In genomic region chr1:180181048-180181447, GRCh38 we compare ENCODE assay signal across 9 cellular contexts. TPM values are rescaled to one million over a fixed set of nuclear protein-coding genes. Genes with fewer than 3 reads are reported as not detected.
DNase-seq lines count a peak whose midpoint lies in the region; FAIRE-seq and TF ChIP-seq lines count a peak whose summit lies in the region.
"Had no signal": no experiment of that assay in that cellular context is flagged by ENCODE, and none has a peak within 500 bp of the region (broad histone marks: within the 10 kb centered on the region; RNA-seq: fewer than 3 reads in every experiment).

No MANE protein-coding gene starts in this region.

- H2AFZ ChIP-seq in KMS-11 (ENCODE audit: low read depth) (no peak overlapping the region), astrocyte (ENCODE audit: low read depth, low read length) (no peak overlapping the region)

- H3K36me3 ChIP-seq in KMS-11 (ENCODE audit: insufficient read depth) = no peaks in the 10 kb centered on the region
- H3K36me3 ChIP-seq in astrocyte (ENCODE audit: insufficient read depth, low read length) = peaks cover 18% of the 10 kb centered on the region

- H4K20me1 ChIP-seq in KMS-11 (ENCODE audit: insufficient read depth) (no peaks in the 10 kb centered on the region), astrocyte (ENCODE audit: insufficient read depth, low read length) (peaks cover 10% of the 10 kb centered on the region)

- peaks cover 5% of the 10 kb centered on the region for H3K36me3 Mint-ChIP-seq in activated CD4-positive, alpha-beta T cell treated with anti-CD3 and anti-CD28 coated beads, Interleukin-2, amount 10 ng/mL, durations not matched to agents 24 days and 14 days (ENCODE audit: low read depth)
- H3K36me3 Mint-ChIP-seq in astrocyte (ENCODE audit: low read depth, unreplicated experiment) (peaks cover 14% of the 10 kb centered on the region), nephron progenitor cell (ENCODE audit: low read depth) (peaks cover 14% of the 10 kb centered on the region)

- TF ChIP-seq CTCF in KMS-11 (conservative IDR thresholded peaks at IDR 0.05; ENCODE audit: low read depth, low read length) (peak; percentile 74), astrocyte (IDR thresholded peaks at IDR 0.05; ENCODE audit: insufficient read depth, low read depth, low read length) (peak; percentile 18), nephron progenitor cell (IDR thresholded peaks at IDR 0.05) (peak; percentile 37)

- H3K4me3 ChIP-seq in KMS-11 (IDR thresholded peaks at IDR 0.05; ENCODE audit: insufficient read depth, low read depth, low read length) (no peak overlapping the region), astrocyte (ENCODE audit: insufficient read depth, low read depth, low read length) (no peak overlapping the region)

- no peak for FAIRE-seq in astrocyte (lab: Jason Lieb, UNC)

- H3K9me3 ChIP-seq in astrocyte (ENCODE audit: insufficient read depth, low read depth, low read length) = no peaks in the 10 kb centered on the region

- peak; percentile 66 for DNase-seq in activated CD4-positive, alpha-beta T cell treated with anti-CD3 and anti-CD28 coated beads, Interleukin-2, amount 10 ng/mL, durations not matched to agents 24 days and 14 days
- DNase-seq in activated CD4-positive, alpha-beta T cell treated with anti-CD3 and anti-CD28 coated beads, Interleukin-2, amount 50 U/mL, for 1 hour = no peak
- no peak for DNase-seq in astrocyte (ENCODE audit: low read depth)
- peak; percentile 30 for DNase-seq in nephron progenitor cell
- no peak for DNase-seq in mucosa of gallbladder (ENCODE audit: low spot score)
- DNase-seq in OCI-M2 (lab: John Stamatoyannopoulos, UW; ENCODE audit: unreplicated experiment) = no peak
- DNase-seq in iPS-NIHi11 (ENCODE audit: low spot score) = no peak

- H3K27ac ChIP-seq in KMS-11 (no peak overlapping the region), astrocyte (ENCODE audit: low read depth, low read length) (no peak overlapping the region)

- H3K9ac ChIP-seq in KMS-11 (no peak overlapping the region), astrocyte (ENCODE audit: low read length) (no peak overlapping the region)

- no peak overlapping the region for H3K4me3 Mint-ChIP-seq in activated CD4-positive, alpha-beta T cell treated with anti-CD3 and anti-CD28 coated beads, Interleukin-2, amount 10 ng/mL, durations not matched to agents 24 days and 14 days
- no peak overlapping the region for H3K4me3 Mint-ChIP-seq in astrocyte (ENCODE audit: unreplicated experiment)
- no peak overlapping the region for H3K4me3 Mint-ChIP-seq in nephron progenitor cell

- intact Hi-C loops in activated CD4-positive, alpha-beta T cell treated with anti-CD3 and anti-CD28 coated beads, Interleukin-2, amount 10 ng/mL, durations not matched to agents 24 days and 14 days (cut with micrococcal nuclease) = no loop called here

- H3K27me3 ChIP-seq in KMS-11 (ENCODE audit: insufficient read depth, low read depth) = no peaks in the 10 kb centered on the region
- no peaks in the 10 kb centered on the region for H3K27me3 ChIP-seq in astrocyte (ENCODE audit: insufficient read depth, low read length)

- H3K79me2 ChIP-seq in KMS-11 (ENCODE audit: insufficient read depth, low read depth) (no peaks in the 10 kb centered on the region), astrocyte (ENCODE audit: insufficient read depth, low read length) (no peaks in the 10 kb centered on the region)

- H3K4me2 ChIP-seq in KMS-11 (no peak overlapping the region), astrocyte (ENCODE audit: low read length) (no peak overlapping the region)

- H3K4me1 ChIP-seq in KMS-11 (ENCODE audit: low read depth, poor library complexity, severe bottlenecking) = no peaks in the 10 kb centered on the region
- H3K4me1 ChIP-seq in astrocyte (ENCODE audit: insufficient read depth, low read length) = no peaks in the 10 kb centered on the region

- no peaks in the 10 kb centered on the region for H3K27me3 Mint-ChIP-seq in activated CD4-positive, alpha-beta T cell treated with anti-CD3 and anti-CD28 coated beads, Interleukin-2, amount 10 ng/mL, durations not matched to agents 24 days and 14 days
- H3K27me3 Mint-ChIP-seq in astrocyte (ENCODE audit: low read depth, unreplicated experiment) (no peaks in the 10 kb centered on the region), nephron progenitor cell (ENCODE audit: low read depth, poor library complexity) (peaks cover 7% of the 10 kb centered on the region)

- H3K4me1 Mint-ChIP-seq in activated CD4-positive, alpha-beta T cell treated with anti-CD3 and anti-CD28 coated beads, Interleukin-2, amount 10 ng/mL, durations not matched to agents 24 days and 14 days = no peaks in the 10 kb centered on the region
- H3K4me1 Mint-ChIP-seq in astrocyte (ENCODE audit: low read depth, unreplicated experiment) (no peaks in the 10 kb centered on the region), nephron progenitor cell (peaks cover 23% of the 10 kb centered on the region)

- H3K27ac Mint-ChIP-seq in activated CD4-positive, alpha-beta T cell treated with anti-CD3 and anti-CD28 coated beads, Interleukin-2, amount 10 ng/mL, durations not matched to agents 24 days and 14 days = no peak overlapping the region
- H3K27ac Mint-ChIP-seq in astrocyte (ENCODE audit: unreplicated experiment) = no peak overlapping the region
- H3K27ac Mint-ChIP-seq in nephron progenitor cell = no peak overlapping the region

- H3K9me3 Mint-ChIP-seq in activated CD4-positive, alpha-beta T cell treated with anti-CD3 and anti-CD28 coated beads, Interleukin-2, amount 10 ng/mL, durations not matched to agents 24 days and 14 days = no peaks in the 10 kb centered on the region
- H3K9me3 Mint-ChIP-seq in astrocyte (ENCODE audit: unreplicated experiment) (no peaks in the 10 kb centered on the region), nephron progenitor cell (no peaks in the 10 kb centered on the region)

RNA-seq across cellular contexts. Expression of gene QSOX1, which starts 26.4 kb away (rescaled TPM):
- total RNA-seq in activated CD4-positive, alpha-beta T cell treated with anti-CD3 and anti-CD28 coated beads, Interleukin-2, amount 10 ng/mL, durations not matched to agents 24 days and 14 days = 54.2 and 56.2 TPM in 2 replicates
- total RNA-seq in astrocyte = 156 and 184 TPM in 2 replicates
- total RNA-seq in mucosa of gallbladder = 395 TPM

RNA-seq across cellular contexts. Expression of gene LHX4, which starts 49.0 kb away (rescaled TPM):
- not detected in 2 replicates for total RNA-seq in activated CD4-positive, alpha-beta T cell treated with anti-CD3 and anti-CD28 coated beads, Interleukin-2, amount 10 ng/mL, durations not matched to agents 24 days and 14 days
- 0.14 and 0.36 TPM in 2 replicates for total RNA-seq in astrocyte
- 0.03 TPM for total RNA-seq in mucosa of gallbladder
- total RNA-seq: urinary bladder had no signal

Comparison
In these comparisons a context has a peak if more than half of its experiments do, and no peak if none do; other contexts are left out.
1. DNase-seq: peak in activated CD4-positive, alpha-beta T cell treated with anti-CD3 and anti-CD28 coated beads, Interleukin-2, amount 10 ng/mL, durations not matched to agents 24 days and 14 days (single experiment) and nephron progenitor cell (single experiment); none in activated CD4-positive, alpha-beta T cell treated with anti-CD3 and anti-CD28 coated beads, Interleukin-2, amount 50 U/mL, for 1 hour (single experiment), astrocyte (single experiment), mucosa of gallbladder (single experiment), OCI-M2 (single experiment) and iPS-NIHi11 (single experiment).
2. CTCF ChIP-seq: peak in every context shown above with its lines; median percentile 74 in KMS-11; 37 in nephron progenitor cell; 18 in astrocyte.